Comparison of ENCODE assay signal across 22 cellular contexts in the genomic region with DNA sequence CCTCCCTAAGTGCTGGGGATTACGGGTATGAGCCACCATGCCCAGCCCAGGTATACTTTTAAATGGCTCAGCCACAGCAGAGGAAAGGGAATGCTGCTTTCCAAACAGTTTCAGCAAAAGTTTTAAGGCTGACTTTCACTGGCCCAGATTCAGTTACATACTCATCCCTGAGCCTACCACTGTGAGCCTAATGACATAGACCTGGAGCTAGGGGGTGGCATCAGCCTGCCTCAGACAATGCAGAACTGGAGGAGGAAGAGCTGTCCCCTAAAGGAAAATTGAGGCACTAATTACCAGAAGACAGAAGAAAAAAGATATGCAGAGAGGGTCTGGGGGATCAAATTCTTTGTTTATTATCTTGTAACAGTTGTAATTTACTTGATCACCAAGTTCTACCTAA. TPM values are rescaled to one million over a fixed set of nuclear protein-coding genes. Genes with fewer than 3 reads are reported as not detected.
DNase-seq lines count a peak whose midpoint lies in the region; FAIRE-seq and TF ChIP-seq lines count a peak whose summit lies in the region.
"Had no signal": no experiment of that assay in that cellular context is flagged by ENCODE, and none has a peak within 500 bp of the region (broad histone marks: within the 10 kb centered on the region; RNA-seq: fewer than 3 reads in every experiment).

No MANE protein-coding gene starts in this region.

- no peak overlapping the region for H4K91ac ChIP-seq in H1 (replicated peaks; ENCODE audit: insufficient read length, low read length)

- no peaks in the 10 kb centered on the region for H3K23me2 ChIP-seq in H1 (ENCODE audit: low read depth, low read length)

- H3K56ac ChIP-seq in H1 (replicated peaks; ENCODE audit: insufficient read length, low read depth, low read length) = no peak overlapping the region

- BruUV-seq in A673 (replicated peaks; lab: Mats Ljungman, UMichigan) (no TSS peak), Calu3 (replicated peaks; lab: Mats Ljungman, UMichigan) (no TSS peak)

- no peak overlapping the region for H3K23ac ChIP-seq in H1 (ENCODE audit: insufficient read length)

- intact Hi-C loops in A673 (cut with micrococcal nuclease; ENCODE audit: unreplicated experiment) (no loop called here), Calu3 (cut with micrococcal nuclease; ENCODE audit: unreplicated experiment) (no loop called here)

- H3K4ac ChIP-seq in H1 (replicated peaks; ENCODE audit: insufficient read length, low read depth, low read length) = no peak overlapping the region

- H3K36me3 ChIP-seq in A673 (ENCODE audit: insufficient read depth, low read length, poor library complexity, severe bottlenecking) = no peaks in the 10 kb centered on the region
- no peaks in the 10 kb centered on the region for H3K36me3 ChIP-seq in HUES6 (ENCODE audit: control insufficient read depth, insufficient read depth, low read length)
- no peaks in the 10 kb centered on the region for H3K36me3 ChIP-seq in H1 (ENCODE audit: control insufficient read depth in 2 of 4, insufficient read depth in 4 of 4, low read length in 3 of 4)
- no peaks in the 10 kb centered on the region for H3K36me3 ChIP-seq in BE2C
- H3K36me3 ChIP-seq: BLaER1 treated with 17β-estradiol and CSF1 and Interleukin-3, amounts not matched to agents 10 nM and 100 nM; HAP-1 had no signal

- H3K27me3 ChIP-seq in A673 (replicated peaks; ENCODE audit: insufficient read depth, low read depth, low read length, poor library complexity) (no peaks in the 10 kb centered on the region), HUES6 (ENCODE audit: control insufficient read depth, insufficient read depth, low read length) (no peaks in the 10 kb centered on the region), H1 (replicated peaks in 1 of 4; ENCODE audit: control insufficient read depth in 3 of 4, extremely low read depth in 1 of 4, insufficient read depth in 3 of 4, low read length in 3 of 4) (no peaks in the 10 kb centered on the region), BE2C (no peaks in the 10 kb centered on the region)

- no peak overlapping the region for H2BK12ac ChIP-seq in H1 (ENCODE audit: low read depth, low read length)

- H4K5ac ChIP-seq in H1 (ENCODE audit: insufficient read length, low read depth, low read length) = no peak overlapping the region

- no peaks in the 10 kb centered on the region for H3K4me1 Mint-ChIP-seq in Calu3 (ENCODE audit: low read depth, unreplicated experiment)

- no peaks in the 10 kb centered on the region for H3K79me1 ChIP-seq in H1 (ENCODE audit: low read depth, low read length)

- POLR2A ChIA-PET in A673 (lab: Charles Lee; ENCODE audit: low non-redundant PET) = no interaction called here
- POLR2A ChIA-PET in H1 (lab: Charles Lee; ENCODE audit: partially characterized antibody) = no interaction called here

- no peak overlapping the region for H2BK5ac ChIP-seq in H1 (ENCODE audit: low read depth, low read length)

- no peaks in the 10 kb centered on the region for H3K9me3 Mint-ChIP-seq in Calu3 (ENCODE audit: low read depth, unreplicated experiment)
- H3K9me3 Mint-ChIP-seq: CD8-positive, alpha-beta T cell had no signal

- H3K4me1 ChIP-seq in A673 (ENCODE audit: insufficient read depth, low read length, poor library complexity, severe bottlenecking) = peaks cover 25% of the 10 kb centered on the region
- H3K4me1 ChIP-seq in HUES6 (ENCODE audit: control insufficient read depth, insufficient read depth, low read length) = no peaks in the 10 kb centered on the region
- H3K4me1 ChIP-seq in H1 (replicated peaks in 1 of 4; ENCODE audit: control insufficient read depth in 3 of 4, insufficient read depth in 4 of 4, low read length in 3 of 4) = no peaks in the 10 kb centered on the region
- H3K4me1 ChIP-seq in BE2C = no peaks in the 10 kb centered on the region
- H3K4me1 ChIP-seq: A549, HAP-1 had no signal

- H2AFZ ChIP-seq in H1 (ENCODE audit: low read length) = no peak overlapping the region
- H2AFZ ChIP-seq: GM23248 had no signal

- H3K4me3 ChIP-seq in A673 (ENCODE audit: low read depth, low read length, poor library complexity, severe bottlenecking) = no peak overlapping the region
- no peak overlapping the region for H3K4me3 ChIP-seq in HUES6 (ENCODE audit: low read depth, low read length)
- H3K4me3 ChIP-seq in H1 (ENCODE audit: extremely low read depth in 1 of 4, insufficient read depth in 2 of 4, low read depth in 3 of 4, low read length in 4 of 4) = no peak overlapping the region
- H3K4me3 ChIP-seq in BE2C (ENCODE audit: low read depth, low read length) = no peak overlapping the region
- H3K4me3 ChIP-seq: A549; BLaER1 treated with 17β-estradiol and CSF1 and Interleukin-3, amounts not matched to agents 10 nM and 100 nM; GM23248; HAP-1 had no signal

- WGBS in H1 (ENCODE audit: extremely low coverage in 1 of 2, insufficient coverage in 1 of 2, insufficient read length in 1 of 2, insufficient replicate concordance in 2 of 2, low coverage in 1 of 2, low lambda C conversion rate in 2 of 2, missing lambda C conversion rate in 1 of 2), 2 experiments = 100% methylated on average over 1 of the region's 1 CpG; no CpG with 5 or more reads in 1 of the 2 experiments

- no peaks in the 10 kb centered on the region for H3K79me2 ChIP-seq in H1 (ENCODE audit: control insufficient read depth in 1 of 2, insufficient read depth in 2 of 2, low read length in 2 of 2)

- TF ChIP-seq RAD21 in H1 (IDR thresholded peaks at IDR 0.05 in 1 of 2, conservative IDR thresholded peaks at IDR 0.05 in 1 of 2; ENCODE audit: low read depth in 2 of 2, low read length in 2 of 2) = peak; percentile 37 to 60; a peak in 2 of 4 replicates

- no peak for FAIRE-seq in H1 (lab: Jason Lieb, UNC)
- FAIRE-seq: A549, G401.6, GM12891, GM19239 had no signal

- H3K14ac ChIP-seq in H1 (ENCODE audit: insufficient read length) = no peak overlapping the region

- H2BK20ac ChIP-seq in H1 (ENCODE audit: low read length) = no peak overlapping the region

- no peak overlapping the region for H3K4me3 Mint-ChIP-seq in Calu3 (ENCODE audit: low read depth, unreplicated experiment)
- H3K4me3 Mint-ChIP-seq: CD8-positive, alpha-beta T cell had no signal

- no peak overlapping the region for H3K27ac Mint-ChIP-seq in Calu3 (ENCODE audit: unreplicated experiment)
- H3K27ac Mint-ChIP-seq: CD8-positive, alpha-beta T cell had no signal

- H2AK5ac ChIP-seq in H1 (ENCODE audit: low read depth, low read length) = no peak overlapping the region

- H3K36me3 Mint-ChIP-seq in Calu3 (ENCODE audit: insufficient read depth, unreplicated experiment) = no peaks in the 10 kb centered on the region
- H3K36me3 Mint-ChIP-seq: CD8-positive, alpha-beta T cell had no signal

- H3K9me3 ChIP-seq in A673 (ENCODE audit: low read depth, low read length, poor library complexity, severe bottlenecking) (no peaks in the 10 kb centered on the region), HUES6 (ENCODE audit: control insufficient read depth, insufficient read depth, low read depth, low read length) (no peaks in the 10 kb centered on the region), H1 (ENCODE audit: insufficient read depth in 2 of 2, low read depth in 1 of 2, low read length in 1 of 2) (no peaks in the 10 kb centered on the region), BE2C (no peaks in the 10 kb centered on the region)
- H3K9me3 ChIP-seq: A549, HAP-1 had no signal

- H3K27ac ChIP-seq in A673 (ENCODE audit: low read depth, low read length, poor library complexity, severe bottlenecking) (no peak overlapping the region), HUES6 (ENCODE audit: low read depth, low read length) (no peak overlapping the region), H1 (ENCODE audit: low read depth, low read length) (no peak overlapping the region)
- H3K27ac ChIP-seq: 22Rv1; A549; BLaER1 treated with 17β-estradiol and CSF1 and Interleukin-3, amounts not matched to agents 10 nM and 100 nM; GM23248 had no signal

- H3K9ac ChIP-seq in HUES6 (ENCODE audit: low read length) (peak overlapping the region; percentile 33), H1 (replicated peaks in 1 of 4; ENCODE audit: extremely low read depth in 1 of 4, low read depth in 3 of 4, low read length in 3 of 4) (no peak overlapping the region)
- H3K9ac ChIP-seq: BLaER1 treated with 17β-estradiol and CSF1 and Interleukin-3, amounts not matched to agents 10 nM and 100 nM; GM23248 had no signal

- TF ChIP-seq POLR2A in H1 (IDR thresholded peaks at IDR 0.05; ENCODE audit: control extremely low read depth in 1 of 2, low read depth in 2 of 2, low read length in 2 of 2) = no peak

- CTCF ChIA-PET in A673 (lab: Charles Lee) (no interaction called here), H1 (lab: Charles Lee; ENCODE audit: partially characterized antibody) (no interaction called here), Calu3 (lab: Charles Lee) (no interaction called here)

- no peaks in the 10 kb centered on the region for H4K20me1 ChIP-seq in H1 (replicated peaks in 1 of 2; ENCODE audit: control insufficient read depth in 1 of 2, insufficient read depth in 2 of 2, low read length in 2 of 2)
- H4K20me1 ChIP-seq: BLaER1 treated with 17β-estradiol and CSF1 and Interleukin-3, amounts not matched to agents 10 nM and 100 nM had no signal

- no peaks in the 10 kb centered on the region for H3K27me3 Mint-ChIP-seq in Calu3 (ENCODE audit: unreplicated experiment)

- H3K18ac ChIP-seq in H1 (ENCODE audit: extremely low read depth, low read length) = no peak overlapping the region

- H4K8ac ChIP-seq in H1 (ENCODE audit: extremely low read depth, insufficient read depth, low read length) = no peak overlapping the region

- TF ChIP-seq EP300 in H1 (IDR thresholded peaks at IDR 0.05; ENCODE audit: borderline replicate concordance in 1 of 2, low read depth in 2 of 2, low read length in 2 of 2) = no peak

- DNase-seq in A673 (ENCODE audit: low spot score) (no peak), H1 (ENCODE audit: low read depth in 1 of 2, low spot score in 2 of 2) (no peak), left kidney (ENCODE audit: low read depth, low spot score) (peak; percentile 3), Calu3 (no peak), BE2C (no peak)
- no peak for DNase-seq in activated CD4-positive, alpha-beta T cell treated with anti-CD3 and anti-CD28 coated beads for 48 hours
- DNase-seq: CD8-positive, alpha-beta T cell; DMS 273 treated with DMSO at 0.1 percent for 48 hours; DMS53; DND-41; EL; GM23248 had no signal

- no peak overlapping the region for H2BK15ac ChIP-seq in H1 (ENCODE audit: low read length)

- H3K4me2 ChIP-seq in H1 (ENCODE audit: insufficient read depth in 1 of 2, low read depth in 2 of 2, low read length in 2 of 2) = no peak overlapping the region
- H3K4me2 ChIP-seq: A549; BLaER1 treated with 17β-estradiol and CSF1 and Interleukin-3, amounts not matched to agents 10 nM and 100 nM had no signal

- peak; percentile 25; the same call in 1 of the 2 replicates for TF ChIP-seq CTCF in A673 (conservative IDR thresholded peaks at IDR 0.05; ENCODE audit: low read depth, low read length)
- peak; percentile 10 to 24 (median 17); a peak in 3 of 4 replicates for TF ChIP-seq CTCF in H1 (IDR thresholded peaks at IDR 0.05; ENCODE audit: control extremely low read depth in 1 of 3, insufficient read depth in 1 of 3, low read depth in 1 of 3, low read length in 3 of 3)
- no peak for TF ChIP-seq CTCF in Calu3 (IDR thresholded peaks at IDR 0.05; ENCODE audit: unreplicated experiment)
- no peak for TF ChIP-seq CTCF in BE2C (IDR thresholded peaks at IDR 0.05; ENCODE audit: low read depth, low read length)

- H2BK120ac ChIP-seq in H1 (replicated peaks; ENCODE audit: low read depth, low read length) = no peak overlapping the region

RNA-seq across cellular contexts. Expression of gene HS3ST4, which starts 43.9 kb away (rescaled TPM):
- total RNA-seq in A673 (2021) (33.5 and 34.0 TPM in 2 replicates), Calu3 (2022) (not detected in 2 replicates)
- 3.3 and 3.8 TPM in 2 replicates for total RNA-seq in H1 (2021; fragmentation: NEBNext Ultra II Directional; extraction: Animal tissue kit (Norgen Biotek cat#: 25700))
- 1.6 and 1.9 TPM in 2 replicates for polyA plus RNA-seq in H1 (2011; rRNA removed)
- polyA plus RNA-seq in H1 (2011; cell fraction: cytosol; rRNA removed) = 2.0 TPM
- 4.3 TPM for polyA plus RNA-seq in H1 (2011; cell fraction: nucleus; rRNA removed)
- 3.6 to 6.1 TPM (median 4.2 TPM) in 4 replicates for polyA plus RNA-seq in H1 (2012, experiment 1 of 2)
- polyA plus RNA-seq in H1 (2012, experiment 2 of 2) = 2.8 TPM
- 1.8 TPM for polyA plus RNA-seq in H1 (2013, experiment 1 of 2)
- 1.7 TPM for polyA plus RNA-seq in H1 (2013, experiment 2 of 2)
- 2.8 and 3.0 TPM in 2 replicates for polyA minus RNA-seq in H1 (2011; rRNA and poly(A)+ RNA removed)
- polyA minus RNA-seq in H1 (2011; cell fraction: cytosol; rRNA and poly(A)+ RNA removed) = 3.3 TPM
- polyA minus RNA-seq in H1 (2011; cell fraction: nucleus; rRNA and poly(A)+ RNA removed) = 4.8 TPM
- not detected for polyA plus RNA-seq in BE2C (2012; ENCODE audit: insufficient read depth, insufficient read length, low read depth)
- total RNA-seq: CD8-positive, alpha-beta T cell; GM23248; HT-29 had no signal
- polyA plus RNA-seq: A549, AG04450, GM23248 had no signal

Comparison
In these comparisons a context has a peak if more than half of its experiments do, and no peak if none do; other contexts are left out.
1. CTCF ChIP-seq: peak in A673 (single experiment) and H1 (3 of 3); none in Calu3 (single experiment) and BE2C (single experiment).